In the genomic region with DNA sequence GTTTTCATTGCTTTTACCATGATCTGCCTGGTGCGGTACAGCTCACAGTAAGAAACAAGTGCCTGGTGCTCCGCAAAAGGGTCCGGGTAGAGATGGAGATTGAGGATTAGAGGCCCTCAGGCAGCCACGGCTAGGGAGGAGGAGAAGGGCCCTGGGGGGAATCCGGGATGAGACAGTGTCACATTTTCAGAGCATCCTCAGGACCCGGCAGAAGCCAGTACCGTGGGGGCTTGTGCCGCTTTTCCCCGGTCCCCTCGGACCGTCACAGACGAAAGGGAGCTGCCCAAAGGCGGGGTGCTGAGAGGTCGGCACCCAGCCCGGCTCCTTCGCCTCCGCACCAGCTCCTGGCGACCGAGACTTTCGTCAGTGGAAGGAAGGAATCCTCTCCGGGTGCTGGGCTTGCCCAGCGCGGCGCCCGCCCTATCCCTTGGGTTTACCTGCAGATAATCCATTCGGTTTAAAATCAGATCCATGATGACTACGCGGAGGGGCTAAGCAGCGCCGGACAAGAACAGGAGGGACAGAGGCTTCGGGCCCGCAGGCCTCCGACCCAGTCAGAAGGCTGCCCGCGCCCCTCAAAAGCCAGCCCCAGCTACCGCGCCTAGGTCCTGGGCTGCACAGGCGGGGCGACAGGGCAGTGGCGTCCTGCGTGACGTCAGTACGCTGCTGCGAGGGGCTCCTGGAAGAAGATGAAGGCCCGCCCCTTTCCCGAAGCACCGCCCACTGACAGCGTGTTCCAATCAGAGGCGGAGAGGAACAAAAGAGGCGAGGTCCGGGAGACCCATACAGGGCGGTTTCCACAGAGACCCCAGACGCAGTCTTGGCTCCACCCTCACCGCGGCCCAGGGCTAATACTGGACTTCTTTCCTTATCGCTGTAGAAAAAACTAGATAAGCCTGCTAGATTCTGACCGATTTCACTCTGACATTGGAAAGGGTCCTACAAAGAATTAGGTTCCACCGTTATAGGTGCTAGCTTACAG, we compare ENCODE assay signal across 8 cellular contexts. TPM values are rescaled to one million over a fixed set of nuclear protein-coding genes. Genes with fewer than 3 reads are reported as not detected.
A peak's percentile ranks its signal among the peaks of the same experiment; 100 is the strongest.
DNase-seq lines count a peak whose midpoint lies in the region; ATAC-seq, FAIRE-seq and TF ChIP-seq lines count a peak whose summit lies in the region.

A gene with protein sequence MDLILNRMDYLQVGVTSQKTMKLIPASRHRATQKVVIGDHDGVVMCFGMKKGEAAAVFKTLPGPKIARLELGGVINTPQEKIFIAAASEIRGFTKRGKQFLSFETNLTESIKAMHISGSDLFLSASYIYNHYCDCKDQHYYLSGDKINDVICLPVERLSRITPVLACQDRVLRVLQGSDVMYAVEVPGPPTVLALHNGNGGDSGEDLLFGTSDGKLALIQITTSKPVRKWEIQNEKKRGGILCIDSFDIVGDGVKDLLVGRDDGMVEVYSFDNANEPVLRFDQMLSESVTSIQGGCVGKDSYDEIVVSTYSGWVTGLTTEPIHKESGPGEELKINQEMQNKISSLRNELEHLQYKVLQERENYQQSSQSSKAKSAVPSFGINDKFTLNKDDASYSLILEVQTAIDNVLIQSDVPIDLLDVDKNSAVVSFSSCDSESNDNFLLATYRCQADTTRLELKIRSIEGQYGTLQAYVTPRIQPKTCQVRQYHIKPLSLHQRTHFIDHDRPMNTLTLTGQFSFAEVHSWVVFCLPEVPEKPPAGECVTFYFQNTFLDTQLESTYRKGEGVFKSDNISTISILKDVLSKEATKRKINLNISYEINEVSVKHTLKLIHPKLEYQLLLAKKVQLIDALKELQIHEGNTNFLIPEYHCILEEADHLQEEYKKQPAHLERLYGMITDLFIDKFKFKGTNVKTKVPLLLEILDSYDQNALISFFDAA (minus strand): TSS at position 634 of the 982 bp plus-strand sequence. CDS start 161 bp downstream, at position 473.

- ATAC-seq in HG02763 (IDR thresholded peaks at IDR 0.05; ENCODE audit: unreplicated experiment), result peak; percentile 100
- peak; percentile 100 for ATAC-seq in Right ventricle myocardium superior (ENCODE audit: poor library complexity)
- peak; percentile 99 to 100 (median 100) for ATAC-seq in pancreas

- H3K9me3 ChIP-seq in adipocyte (ENCODE audit: control insufficient read depth, low read length) (no peaks in the 10 kb centered on the region), pancreas (no peaks in the 10 kb centered on the region), tibial artery (no peaks in the 10 kb centered on the region)

- H3K27me3 ChIP-seq in adipocyte (replicated peaks; ENCODE audit: control insufficient read depth, insufficient read depth, low read length) (no peaks in the 10 kb centered on the region), pancreas (no peaks in the 10 kb centered on the region), tibial artery (no peaks in the 10 kb centered on the region)

- peak within 1 kb of the TSS; percentile 94 for H3K9ac ChIP-seq in adipocyte (ENCODE audit: low read length)

- 0 to 1% methylated on average over 54 to 58 of the region's 58 CpGs for WGBS in pancreas, 2 donors

- H3K36me3 ChIP-seq in adipocyte (ENCODE audit: control insufficient read depth, insufficient read depth, low read length, severe bottlenecking), result peaks cover 12% of the 10 kb centered on the region
- H3K36me3 ChIP-seq in pancreas, result no peaks in the 10 kb centered on the region
- H3K36me3 ChIP-seq in tibial artery, result peaks cover 8 to 17% (median 13%) of the 10 kb centered on the region in 3 donors

- intact Hi-C loops in Right ventricle myocardium superior (cut with DNase I) (no loop called here), pancreas (cut with DNase I) (no loop called here), tibial artery (cut with DNase I; ENCODE audit: low total_unique reads) (loop anchor here (5.0 kb wide), 1 partner anchor 48 kb away; a partner anchor contains a TSS)

- H3K27ac ChIP-seq in pancreas (peak within 1 kb of the TSS; percentile 56 to 82 (median 71)), tibial artery (peak within 1 kb of the TSS; percentile 93 to 94)

- H3K4me3 ChIP-seq in GM12865 (ENCODE audit: low read depth, low read length), result peak within 1 kb of the TSS; percentile 59
- H3K4me3 ChIP-seq in adipocyte (ENCODE audit: low read length), result peak within 1 kb of the TSS; percentile 99
- H3K4me3 ChIP-seq in pancreas, result peak within 1 kb of the TSS; percentile 57 to 83 (median 64)
- H3K4me3 ChIP-seq in tibial artery, result peak within 1 kb of the TSS; percentile 86 to 90

- no peak for TF ChIP-seq CTCF in GM12865 (IDR thresholded peaks at IDR 0.05; ENCODE audit: insufficient read depth, low read depth, low read length, missing control alignments)
- TF ChIP-seq CTCF in pancreas (IDR thresholded peaks at IDR 0.05), result no peak
- TF ChIP-seq CTCF in tibial artery (IDR thresholded peaks at IDR 0.05), result no peak

- FAIRE-seq in pancreas (lab: Jason Lieb, UNC), result peak; percentile 92

- H3K4me1 ChIP-seq in adipocyte (ENCODE audit: control insufficient read depth, insufficient read depth, low read length) (peaks cover 5% of the 10 kb centered on the region), pancreas (peaks cover 0 to 6% (median 0%) of the 10 kb centered on the region in 3 donors), tibial artery (peaks cover 0 to 15% (median 6%) of the 10 kb centered on the region in 4 donors)

- DNase-seq in GM12865 (ENCODE audit: low read depth) (peak; percentile 96), NCI-H1436 (lab: John Stamatoyannopoulos, UW) (peak; percentile 97), T follicular helper cell (ENCODE audit: low read depth) (peak; percentile 92), adipocyte (ENCODE audit: low read depth) (peak; percentile 99), Right ventricle myocardium superior (peak; percentile 99), pancreas (peak; percentile 95 to 98 (median 96)), tibial artery (peak; percentile 98 to 99)

RNA-seq across cellular contexts. Expression of the gene that starts here (rescaled TPM):
- 5.6 TPM for total RNA-seq in Right ventricle myocardium superior
- 1 to 10 TPM; 3.4 to 5.7 (median 4.3) TPM for total RNA-seq in pancreas
- polyA plus RNA-seq in pancreas, result 1 to 10 TPM; 3.0 to 4.2 TPM

Comparison
In these comparisons a context has a peak if more than half of its experiments do, and no peak if none do; other contexts are left out.
1. Peak in every context shown above with its lines: DNase-seq, ATAC-seq, H3K4me3 ChIP-seq and H3K27ac ChIP-seq.